ENCODE assay signal across 21 cellular contexts in the genomic region with DNA sequence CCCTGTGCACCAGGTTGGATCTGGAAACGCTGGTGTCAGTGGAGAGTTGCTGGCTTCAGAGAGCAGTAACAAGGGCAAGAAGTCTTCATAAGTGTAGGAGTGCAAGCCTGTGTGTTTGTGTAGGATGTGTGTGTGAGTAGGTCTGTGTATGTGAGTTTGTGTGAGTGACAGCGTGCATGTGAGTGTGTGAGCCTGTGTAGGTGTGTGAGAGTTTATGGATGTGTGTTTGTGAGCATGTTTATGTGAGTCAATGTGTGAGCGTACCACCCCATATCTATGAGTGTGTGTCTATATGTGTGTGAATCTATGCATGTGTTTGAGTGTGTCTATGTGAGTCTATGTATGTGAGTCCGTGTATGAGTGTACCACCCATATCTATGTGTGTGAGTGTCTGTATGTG.
DNase-seq lines count a peak whose midpoint lies in the region; ATAC-seq, FAIRE-seq and TF ChIP-seq lines count a peak whose summit lies in the region.
"Had no signal": no experiment of that assay in that cellular context is flagged by ENCODE, and none has a peak within 500 bp of the region (broad histone marks: within the 10 kb centered on the region; RNA-seq: fewer than 3 reads in every experiment).

No MANE protein-coding gene starts in this region.

- H3K27me3 Mint-ChIP-seq in activated CD4-positive, alpha-beta T cell treated with anti-CD3 and anti-CD28 coated beads for 36 hours = no peaks in the 10 kb centered on the region
- no peaks in the 10 kb centered on the region for H3K27me3 Mint-ChIP-seq in activated CD4-positive, alpha-beta T cell treated with anti-CD3 and anti-CD28 coated beads, Interleukin-2, amount 10 ng/mL, durations not matched to agents 7 days and 5 days

- no peaks in the 10 kb centered on the region for H3K9me3 ChIP-seq in H1 (ENCODE audit: insufficient read depth in 2 of 2, low read depth in 1 of 2, low read length in 1 of 2)
- H3K9me3 ChIP-seq: BLaER1 had no signal

- CTCF ChIA-PET in activated CD4-positive, alpha-beta T cell treated with anti-CD3 and anti-CD28 coated beads for 36 hours (lab: Charles Lee) = no interaction called here
- CTCF ChIA-PET in activated CD4-positive, alpha-beta T cell treated with anti-CD3 and anti-CD28 coated beads, Interleukin-2, amount 10 ng/mL, durations not matched to agents 7 days and 5 days (lab: Charles Lee) = no interaction called here
- CTCF ChIA-PET in H1 (lab: Charles Lee; ENCODE audit: partially characterized antibody) = no interaction called here

- no peak for DNase-seq in activated CD4-positive, alpha-beta T cell treated with anti-CD3 and anti-CD28 coated beads for 36 hours
- no peak for DNase-seq in activated CD4-positive, alpha-beta T cell treated with anti-CD3 and anti-CD28 coated beads, Interleukin-2, amount 10 ng/mL, durations not matched to agents 7 days and 5 days
- peak; percentile 35 for DNase-seq in OCI-M1 (lab: John Stamatoyannopoulos, UW)
- DNase-seq in H1 (ENCODE audit: low read depth in 1 of 2, low spot score in 2 of 2) = no peak
- no peak for DNase-seq in urothelium cell line (ENCODE audit: low spot score)
- DNase-seq in superior temporal gyrus (ENCODE audit: extremely low spot score) = no peak
- no peak for DNase-seq in NCI-H1436 (lab: John Stamatoyannopoulos, UW)
- no peak for DNase-seq in activated CD4-positive, alpha-beta T cell treated with anti-CD3 and anti-CD28 coated beads, Interleukin-2, amount 50 U/mL, for 48 hours
- DNase-seq: 8988T, DND-41, GOT3, IMR-90, NCI-H1417 treated with DMSO at 0.1 percent for 48 hours, NCI-H2029, NCI-H2171 treated with DMSO at 0.1 percent for 48 hours, NCI-H446 treated with DMSO at 0.1 percent for 48 hours, NCI-H748 treated with DMSO at 0.1 percent for 48 hours, T-helper 1 cell had no signal

- peaks cover 0 to 10% (median 5%) of the 10 kb centered on the region in 4 experiments; a peak in 5 of 7 replicates for H3K4me1 ChIP-seq in H1 (replicated peaks in 1 of 4; ENCODE audit: control insufficient read depth in 3 of 4, insufficient read depth in 4 of 4, low read length in 3 of 4)
- H3K4me1 ChIP-seq: BLaER1 had no signal

- ATAC-seq in activated CD4-positive, alpha-beta T cell treated with anti-CD3 and anti-CD28 coated beads for 36 hours = peak; percentile 18
- ATAC-seq: SK-N-SH treated with all-trans-retinoic acid at 6 μM for 48 hours had no signal

- H3K4me3 Mint-ChIP-seq in activated CD4-positive, alpha-beta T cell treated with anti-CD3 and anti-CD28 coated beads for 36 hours = no peak overlapping the region
- no peak overlapping the region for H3K4me3 Mint-ChIP-seq in activated CD4-positive, alpha-beta T cell treated with anti-CD3 and anti-CD28 coated beads, Interleukin-2, amount 10 ng/mL, durations not matched to agents 7 days and 5 days

- no peak overlapping the region for H3K27ac Mint-ChIP-seq in activated CD4-positive, alpha-beta T cell treated with anti-CD3 and anti-CD28 coated beads for 36 hours
- no peak overlapping the region for H3K27ac Mint-ChIP-seq in activated CD4-positive, alpha-beta T cell treated with anti-CD3 and anti-CD28 coated beads, Interleukin-2, amount 10 ng/mL, durations not matched to agents 7 days and 5 days

- H3K4ac ChIP-seq in H1 (replicated peaks; ENCODE audit: insufficient read length, low read depth, low read length) = no peak overlapping the region

- no peaks in the 10 kb centered on the region for H4K20me1 ChIP-seq in H1 (replicated peaks in 1 of 2; ENCODE audit: control insufficient read depth in 1 of 2, insufficient read depth in 2 of 2, low read length in 2 of 2)
- H4K20me1 ChIP-seq: BLaER1 had no signal

- peaks cover 21% of the 10 kb centered on the region for H3K36me3 Mint-ChIP-seq in activated CD4-positive, alpha-beta T cell treated with anti-CD3 and anti-CD28 coated beads for 36 hours (ENCODE audit: low read depth)
- peaks cover 49% of the 10 kb centered on the region for H3K36me3 Mint-ChIP-seq in activated CD4-positive, alpha-beta T cell treated with anti-CD3 and anti-CD28 coated beads, Interleukin-2, amount 10 ng/mL, durations not matched to agents 7 days and 5 days (ENCODE audit: low read depth)

- H3K4me2 ChIP-seq in H1 (ENCODE audit: insufficient read depth in 1 of 2, low read depth in 2 of 2, low read length in 2 of 2) = no peak overlapping the region; a peak in 1 of 4 replicates
- H3K4me2 ChIP-seq: BLaER1 had no signal

- H3K9me3 Mint-ChIP-seq in activated CD4-positive, alpha-beta T cell treated with anti-CD3 and anti-CD28 coated beads for 36 hours (ENCODE audit: low read depth) = no peaks in the 10 kb centered on the region
- no peaks in the 10 kb centered on the region for H3K9me3 Mint-ChIP-seq in activated CD4-positive, alpha-beta T cell treated with anti-CD3 and anti-CD28 coated beads, Interleukin-2, amount 10 ng/mL, durations not matched to agents 7 days and 5 days

- no peak overlapping the region for H2AFZ ChIP-seq in H1 (ENCODE audit: low read length)

- no peak overlapping the region for H4K91ac ChIP-seq in H1 (replicated peaks; ENCODE audit: insufficient read length, low read length)

- H3K79me1 ChIP-seq in H1 (ENCODE audit: low read depth, low read length) = no peaks in the 10 kb centered on the region; the same call in 1 of the 2 replicates

- no peak overlapping the region for H3K23ac ChIP-seq in H1 (ENCODE audit: insufficient read length)

- H2BK20ac ChIP-seq in H1 (ENCODE audit: low read length) = no peak overlapping the region

- TF ChIP-seq EP300 in H1 (IDR thresholded peaks at IDR 0.05; ENCODE audit: borderline replicate concordance in 1 of 2, low read depth in 2 of 2, low read length in 2 of 2) = no peak

- H4K5ac ChIP-seq in H1 (ENCODE audit: insufficient read length, low read depth, low read length) = no peak overlapping the region

- POLR2A ChIA-PET in activated CD4-positive, alpha-beta T cell treated with anti-CD3 and anti-CD28 coated beads for 36 hours (lab: Charles Lee) = no interaction called here
- POLR2A ChIA-PET in activated CD4-positive, alpha-beta T cell treated with anti-CD3 and anti-CD28 coated beads, Interleukin-2, amount 10 ng/mL, durations not matched to agents 7 days and 5 days (lab: Charles Lee) = no interaction called here
- POLR2A ChIA-PET in H1 (lab: Charles Lee; ENCODE audit: partially characterized antibody) = no interaction called here

- H2BK12ac ChIP-seq in H1 (ENCODE audit: low read depth, low read length) = peak overlapping the region; percentile 23; the same call in 1 of the 2 replicates

- 0 out of 2 replicates have a peak overlapping the region, but pooled peaks have one; percentile 89 for H2AK5ac ChIP-seq in H1 (ENCODE audit: low read depth, low read length)

- no peaks in the 10 kb centered on the region; a peak in 1 of 8 replicates for H3K36me3 ChIP-seq in H1 (ENCODE audit: control insufficient read depth in 2 of 4, insufficient read depth in 4 of 4, low read length in 3 of 4)

- no peak overlapping the region for H3K27ac ChIP-seq in H1 (ENCODE audit: low read depth, low read length)
- H3K27ac ChIP-seq: BLaER1 had no signal

- FAIRE-seq in H1 (lab: Jason Lieb, UNC) = no peak
- FAIRE-seq in urothelium cell line (lab: Jason Lieb, UNC) = peak; percentile 95
- FAIRE-seq: G401.6 had no signal

- H3K79me2 ChIP-seq in H1 (ENCODE audit: control insufficient read depth in 1 of 2, insufficient read depth in 2 of 2, low read length in 2 of 2) = no peaks in the 10 kb centered on the region

- no peak for TF ChIP-seq CTCF in H1 (IDR thresholded peaks at IDR 0.05; ENCODE audit: control extremely low read depth in 1 of 3, insufficient read depth in 1 of 3, low read depth in 1 of 3, low read length in 3 of 3)

- H4K8ac ChIP-seq in H1 (ENCODE audit: extremely low read depth, insufficient read depth, low read length) = no peak overlapping the region

- H3K9ac ChIP-seq in H1 (replicated peaks in 1 of 4; ENCODE audit: extremely low read depth in 1 of 4, low read depth in 3 of 4, low read length in 3 of 4) = no peak overlapping the region
- H3K9ac ChIP-seq: BLaER1 had no signal

- no peak overlapping the region for H2BK5ac ChIP-seq in H1 (ENCODE audit: low read depth, low read length)

- no peak overlapping the region for H3K4me3 ChIP-seq in H1 (ENCODE audit: extremely low read depth in 1 of 4, insufficient read depth in 2 of 4, low read depth in 3 of 4, low read length in 4 of 4)
- H3K4me3 ChIP-seq: BLaER1 had no signal

- intact Hi-C loops in activated CD4-positive, alpha-beta T cell treated with anti-CD3 and anti-CD28 coated beads for 36 hours (cut with DNase I, micrococcal nuclease) = no loop called here

- TF ChIP-seq POLR2A in H1 (IDR thresholded peaks at IDR 0.05; ENCODE audit: control extremely low read depth in 1 of 2, low read depth in 2 of 2, low read length in 2 of 2) = no peak

- H3K23me2 ChIP-seq in H1 (ENCODE audit: low read depth, low read length) = no peaks in the 10 kb centered on the region

- no peak overlapping the region for H3K56ac ChIP-seq in H1 (replicated peaks; ENCODE audit: insufficient read length, low read depth, low read length)

- 0 out of 2 replicates have a peak overlapping the region, but pooled peaks have one; percentile 19 for H2BK15ac ChIP-seq in H1 (ENCODE audit: low read length)

- no peak for TF ChIP-seq RAD21 in H1 (IDR thresholded peaks at IDR 0.05 in 1 of 2, conservative IDR thresholded peaks at IDR 0.05 in 1 of 2; ENCODE audit: low read depth in 2 of 2, low read length in 2 of 2)

- no peaks in the 10 kb centered on the region for H3K27me3 ChIP-seq in H1 (replicated peaks in 1 of 4; ENCODE audit: control insufficient read depth in 3 of 4, extremely low read depth in 1 of 4, insufficient read depth in 3 of 4, low read length in 3 of 4)
- H3K27me3 ChIP-seq: BLaER1 had no signal

- H3K14ac ChIP-seq in H1 (ENCODE audit: insufficient read length) = no peak overlapping the region

- H3K18ac ChIP-seq in H1 (ENCODE audit: extremely low read depth, low read length) = no peak overlapping the region

- H3K4me1 Mint-ChIP-seq in activated CD4-positive, alpha-beta T cell treated with anti-CD3 and anti-CD28 coated beads for 36 hours = no peaks in the 10 kb centered on the region
- peaks cover 6% of the 10 kb centered on the region for H3K4me1 Mint-ChIP-seq in activated CD4-positive, alpha-beta T cell treated with anti-CD3 and anti-CD28 coated beads, Interleukin-2, amount 10 ng/mL, durations not matched to agents 7 days and 5 days

- no peak overlapping the region for H2BK120ac ChIP-seq in H1 (replicated peaks; ENCODE audit: low read depth, low read length)

- WGBS in H1 (ENCODE audit: extremely low coverage in 1 of 2, insufficient coverage in 1 of 2, insufficient read length in 1 of 2, insufficient replicate concordance in 2 of 2, low coverage in 1 of 2, low lambda C conversion rate in 2 of 2, missing lambda C conversion rate in 1 of 2), 2 experiments = 92% methylated on average over 4 of the region's 4 CpGs; no CpG with 5 or more reads in 1 of the 2 experiments

TF ChIP-seq in H1, 55 proteins besides CTCF, POLR2A, EP300 and RAD21:
- TF ChIP-seq BRCA1 (IDR thresholded peaks at IDR 0.05; ENCODE audit: low read depth, low read length) = no peak
- TF ChIP-seq EGR1 (IDR thresholded peaks at IDR 0.05; ENCODE audit: borderline replicate concordance, low read depth, low read length) = no peak
TF ChIP-seq in H1: peak in this region for 0.
